Comparison of ENCODE assay signal across 8 cellular contexts in genomic region chr11:112157274-112157766, GRCh38. TPM values are rescaled to one million over a fixed set of nuclear protein-coding genes. Genes with fewer than 3 reads are reported as not detected.
DNase-seq lines count a peak whose midpoint lies in the region; ATAC-seq and TF ChIP-seq lines count a peak whose summit lies in the region.

No MANE protein-coding gene starts in this region.

- ATAC-seq in HG02571 (IDR thresholded peaks at IDR 0.05; ENCODE audit: unreplicated experiment) (no peak), GM18517 (IDR thresholded peaks at IDR 0.05; ENCODE audit: unreplicated experiment) (no peak)

- DNase-seq in ACHN (peak; percentile 98), HK-2 (ENCODE audit: unreplicated experiment) (peak; percentile 37), amniotic epithelial cell (ENCODE audit: low read depth) (peak; percentile 100), kidney tubule cell (ENCODE audit: low spot score) (peak; percentile 99), NCI-H345 (lab: John Stamatoyannopoulos, UW) (no peak), endothelial cell (ENCODE audit: low spot score) (no peak)

- no peak for TF ChIP-seq CTCF in endothelial cell (IDR thresholded peaks at IDR 0.05; ENCODE audit: unreplicated experiment)

- H3K27ac Mint-ChIP-seq in endothelial cell (ENCODE audit: unreplicated experiment) = no peak overlapping the region

- peaks cover 6% of the 10 kb centered on the region for H3K4me1 Mint-ChIP-seq in endothelial cell (ENCODE audit: unreplicated experiment)

- no peaks in the 10 kb centered on the region for H3K36me3 Mint-ChIP-seq in endothelial cell (ENCODE audit: low read depth, unreplicated experiment)

- no peak overlapping the region for H3K4me3 Mint-ChIP-seq in endothelial cell (ENCODE audit: unreplicated experiment)

- no peaks in the 10 kb centered on the region for H3K27me3 Mint-ChIP-seq in endothelial cell (ENCODE audit: unreplicated experiment)

- in situ Hi-C loops in ACHN (cut with HindIII; ENCODE audit: low pct_ligation_motif_present, low pct_unique_long_range_greater_than_20kb, low sequenced_read_pairs) = no loop called here

- no peaks in the 10 kb centered on the region for H3K9me3 Mint-ChIP-seq in endothelial cell (ENCODE audit: unreplicated experiment)

RNA-seq across cellular contexts. Expression of gene IL18, which starts 6.6 kb away (rescaled TPM):
- total RNA-seq in endothelial cell (ENCODE audit: unreplicated experiment) = 0.90 TPM

RNA-seq across cellular contexts. Expression of gene TEX12, which starts 9.9 kb away (rescaled TPM):
- not detected for total RNA-seq in endothelial cell (ENCODE audit: unreplicated experiment)

RNA-seq across cellular contexts. Expression of gene BCO2, which starts 18.0 kb away (rescaled TPM):
- total RNA-seq in endothelial cell (ENCODE audit: unreplicated experiment) = 2.6 TPM

Comparison
In these comparisons a context has a peak if more than half of its experiments do, and no peak if none do; other contexts are left out.
1. DNase-seq: peak in ACHN (single experiment), HK-2 (single experiment), amniotic epithelial cell (single experiment) and kidney tubule cell (single experiment); none in NCI-H345 (single experiment) and endothelial cell (single experiment).